ENCODE assay signal across 1 cellular context in the genomic region with DNA sequence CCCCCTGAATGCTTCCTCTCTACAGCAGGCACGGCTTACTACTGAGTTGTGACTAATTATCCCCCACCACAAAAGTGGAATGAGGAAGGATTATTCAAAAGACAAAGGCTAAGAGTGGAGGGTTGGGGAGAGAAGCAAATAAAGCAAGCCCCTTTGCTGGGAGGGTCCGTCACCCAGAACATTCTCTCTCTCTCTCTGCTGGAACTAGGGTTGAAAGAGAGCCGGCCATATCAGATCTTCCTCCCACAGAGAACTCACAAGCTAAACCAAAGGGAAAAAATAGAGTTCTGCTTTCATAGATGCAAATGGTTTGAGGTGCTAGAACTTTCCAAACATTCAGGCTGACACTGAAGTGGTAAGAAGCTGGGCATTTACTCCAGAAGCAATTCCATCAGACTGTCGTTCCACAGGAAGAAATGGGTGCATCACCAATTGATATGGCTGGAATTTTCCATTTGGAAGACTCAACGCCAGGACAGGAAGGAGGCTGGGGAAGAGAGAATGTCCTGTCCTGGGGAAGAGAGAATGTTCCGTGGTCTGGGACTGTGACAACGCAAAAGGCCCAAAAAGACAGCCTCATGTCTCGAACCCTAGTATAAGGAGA.
TF ChIP-seq lines count a peak whose summit lies in the region.

No MANE protein-coding gene starts in this region.

TF ChIP-seq in HepG2, 621 proteins besides CTCF, POLR2A, EP300 and RAD21 (continued from another document and continues in another):
- TF ChIP-seq, protein P1, sequence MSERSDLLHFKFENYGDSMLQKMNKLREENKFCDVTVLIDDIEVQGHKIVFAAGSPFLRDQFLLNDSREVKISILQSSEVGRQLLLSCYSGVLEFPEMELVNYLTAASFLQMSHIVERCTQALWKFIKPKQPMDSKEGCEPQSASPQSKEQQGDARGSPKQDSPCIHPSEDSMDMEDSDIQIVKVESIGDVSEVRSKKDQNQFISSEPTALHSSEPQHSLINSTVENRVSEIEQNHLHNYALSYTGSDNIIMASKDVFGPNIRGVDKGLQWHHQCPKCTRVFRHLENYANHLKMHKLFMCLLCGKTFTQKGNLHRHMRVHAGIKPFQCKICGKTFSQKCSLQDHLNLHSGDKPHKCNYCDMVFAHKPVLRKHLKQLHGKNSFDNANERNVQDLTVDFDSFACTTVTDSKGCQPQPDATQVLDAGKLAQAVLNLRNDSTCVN (CRISPR knock-in tag; IDR thresholded peaks at IDR 0.05; ENCODE audit: borderline replicate concordance) = no peak
- TF ChIP-seq ARNTL (CRISPR knock-in tag; IDR thresholded peaks at IDR 0.05) = no peak
- TF ChIP-seq TEAD3 (CRISPR knock-in tag; optimal IDR thresholded peaks at IDR 0.05; ENCODE audit: borderline replicate concordance) = peak; percentile 16
- TF ChIP-seq RFX5 (IDR thresholded peaks at IDR 0.05; ENCODE audit: low read depth, low read length) = no peak
- TF ChIP-seq ZNF775 (CRISPR knock-in tag; IDR thresholded peaks at IDR 0.05; ENCODE audit: borderline replicate concordance) = no peak
- TF ChIP-seq ZBTB7A (CRISPR knock-in tag; IDR thresholded peaks at IDR 0.05) = no peak
- TF ChIP-seq ZFP62 (CRISPR knock-in tag; IDR thresholded peaks at IDR 0.05) = no peak
- TF ChIP-seq ZFP1 (CRISPR knock-in tag; IDR thresholded peaks at IDR 0.05) = no peak
- TF ChIP-seq, protein P2, sequence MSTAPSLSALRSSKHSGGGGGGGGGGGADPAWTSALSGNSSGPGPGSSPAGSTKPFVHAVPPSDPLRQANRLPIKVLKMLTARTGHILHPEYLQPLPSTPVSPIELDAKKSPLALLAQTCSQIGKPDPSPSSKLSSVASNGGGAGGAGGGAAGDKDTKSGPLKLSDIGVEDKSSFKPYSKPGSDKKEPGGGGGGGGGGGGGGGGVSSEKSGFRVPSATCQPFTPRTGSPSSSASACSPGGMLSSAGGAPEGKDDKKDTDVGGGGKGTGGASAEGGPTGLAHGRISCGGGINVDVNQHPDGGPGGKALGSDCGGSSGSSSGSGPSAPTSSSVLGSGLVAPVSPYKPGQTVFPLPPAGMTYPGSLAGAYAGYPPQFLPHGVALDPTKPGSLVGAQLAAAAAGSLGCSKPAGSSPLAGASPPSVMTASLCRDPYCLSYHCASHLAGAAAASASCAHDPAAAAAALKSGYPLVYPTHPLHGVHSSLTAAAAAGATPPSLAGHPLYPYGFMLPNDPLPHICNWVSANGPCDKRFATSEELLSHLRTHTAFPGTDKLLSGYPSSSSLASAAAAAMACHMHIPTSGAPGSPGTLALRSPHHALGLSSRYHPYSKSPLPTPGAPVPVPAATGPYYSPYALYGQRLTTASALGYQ (CRISPR knock-in tag; IDR thresholded peaks at IDR 0.05) = no peak
- 0 out of 2 replicates have a peak, but pooled peaks have one; percentile 46 for TF ChIP-seq ERF (CRISPR knock-in tag; IDR thresholded peaks at IDR 0.05)
- TF ChIP-seq, protein P3, sequence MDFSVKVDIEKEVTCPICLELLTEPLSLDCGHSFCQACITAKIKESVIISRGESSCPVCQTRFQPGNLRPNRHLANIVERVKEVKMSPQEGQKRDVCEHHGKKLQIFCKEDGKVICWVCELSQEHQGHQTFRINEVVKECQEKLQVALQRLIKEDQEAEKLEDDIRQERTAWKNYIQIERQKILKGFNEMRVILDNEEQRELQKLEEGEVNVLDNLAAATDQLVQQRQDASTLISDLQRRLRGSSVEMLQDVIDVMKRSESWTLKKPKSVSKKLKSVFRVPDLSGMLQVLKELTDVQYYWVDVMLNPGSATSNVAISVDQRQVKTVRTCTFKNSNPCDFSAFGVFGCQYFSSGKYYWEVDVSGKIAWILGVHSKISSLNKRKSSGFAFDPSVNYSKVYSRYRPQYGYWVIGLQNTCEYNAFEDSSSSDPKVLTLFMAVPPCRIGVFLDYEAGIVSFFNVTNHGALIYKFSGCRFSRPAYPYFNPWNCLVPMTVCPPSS (IDR thresholded peaks at IDR 0.05) = no peak
- no peak for TF ChIP-seq PTBP1 (IDR thresholded peaks at IDR 0.05; ENCODE audit: low read depth, low read length, poor library complexity, severe bottlenecking)
- TF ChIP-seq, protein P4, sequence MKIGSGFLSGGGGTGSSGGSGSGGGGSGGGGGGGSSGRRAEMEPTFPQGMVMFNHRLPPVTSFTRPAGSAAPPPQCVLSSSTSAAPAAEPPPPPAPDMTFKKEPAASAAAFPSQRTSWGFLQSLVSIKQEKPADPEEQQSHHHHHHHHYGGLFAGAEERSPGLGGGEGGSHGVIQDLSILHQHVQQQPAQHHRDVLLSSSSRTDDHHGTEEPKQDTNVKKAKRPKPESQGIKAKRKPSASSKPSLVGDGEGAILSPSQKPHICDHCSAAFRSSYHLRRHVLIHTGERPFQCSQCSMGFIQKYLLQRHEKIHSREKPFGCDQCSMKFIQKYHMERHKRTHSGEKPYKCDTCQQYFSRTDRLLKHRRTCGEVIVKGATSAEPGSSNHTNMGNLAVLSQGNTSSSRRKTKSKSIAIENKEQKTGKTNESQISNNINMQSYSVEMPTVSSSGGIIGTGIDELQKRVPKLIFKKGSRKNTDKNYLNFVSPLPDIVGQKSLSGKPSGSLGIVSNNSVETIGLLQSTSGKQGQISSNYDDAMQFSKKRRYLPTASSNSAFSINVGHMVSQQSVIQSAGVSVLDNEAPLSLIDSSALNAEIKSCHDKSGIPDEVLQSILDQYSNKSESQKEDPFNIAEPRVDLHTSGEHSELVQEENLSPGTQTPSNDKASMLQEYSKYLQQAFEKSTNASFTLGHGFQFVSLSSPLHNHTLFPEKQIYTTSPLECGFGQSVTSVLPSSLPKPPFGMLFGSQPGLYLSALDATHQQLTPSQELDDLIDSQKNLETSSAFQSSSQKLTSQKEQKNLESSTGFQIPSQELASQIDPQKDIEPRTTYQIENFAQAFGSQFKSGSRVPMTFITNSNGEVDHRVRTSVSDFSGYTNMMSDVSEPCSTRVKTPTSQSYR (CRISPR knock-in tag; IDR thresholded peaks at IDR 0.05; ENCODE audit: borderline replicate concordance) = no peak
- 0 out of 2 replicates have a peak, but pooled peaks have one; percentile 9 for TF ChIP-seq TAF1 (CRISPR knock-in tag; IDR thresholded peaks at IDR 0.05)
- TF ChIP-seq ZNF792 (CRISPR knock-in tag; IDR thresholded peaks at IDR 0.05) = no peak
- TF ChIP-seq, protein P5, sequence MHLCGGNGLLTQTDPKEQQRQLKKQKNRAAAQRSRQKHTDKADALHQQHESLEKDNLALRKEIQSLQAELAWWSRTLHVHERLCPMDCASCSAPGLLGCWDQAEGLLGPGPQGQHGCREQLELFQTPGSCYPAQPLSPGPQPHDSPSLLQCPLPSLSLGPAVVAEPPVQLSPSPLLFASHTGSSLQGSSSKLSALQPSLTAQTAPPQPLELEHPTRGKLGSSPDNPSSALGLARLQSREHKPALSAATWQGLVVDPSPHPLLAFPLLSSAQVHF (CRISPR knock-in tag; IDR thresholded peaks at IDR 0.05) = no peak
- no peak for TF ChIP-seq NAIF1 (CRISPR knock-in tag; IDR thresholded peaks at IDR 0.05; ENCODE audit: borderline replicate concordance)
- TF ChIP-seq, protein P6, sequence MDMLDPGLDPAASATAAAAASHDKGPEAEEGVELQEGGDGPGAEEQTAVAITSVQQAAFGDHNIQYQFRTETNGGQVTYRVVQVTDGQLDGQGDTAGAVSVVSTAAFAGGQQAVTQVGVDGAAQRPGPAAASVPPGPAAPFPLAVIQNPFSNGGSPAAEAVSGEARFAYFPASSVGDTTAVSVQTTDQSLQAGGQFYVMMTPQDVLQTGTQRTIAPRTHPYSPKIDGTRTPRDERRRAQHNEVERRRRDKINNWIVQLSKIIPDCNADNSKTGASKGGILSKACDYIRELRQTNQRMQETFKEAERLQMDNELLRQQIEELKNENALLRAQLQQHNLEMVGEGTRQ (IDR thresholded peaks at IDR 0.05; ENCODE audit: low read depth, low read length) = no peak
- TF ChIP-seq, protein P6 (CRISPR knock-in tag; IDR thresholded peaks at IDR 0.05; ENCODE audit: borderline replicate concordance) = no peak
- no peak for TF ChIP-seq ZMAT3 (CRISPR knock-in tag; conservative IDR thresholded peaks at IDR 0.05)
- TF ChIP-seq, protein P7, sequence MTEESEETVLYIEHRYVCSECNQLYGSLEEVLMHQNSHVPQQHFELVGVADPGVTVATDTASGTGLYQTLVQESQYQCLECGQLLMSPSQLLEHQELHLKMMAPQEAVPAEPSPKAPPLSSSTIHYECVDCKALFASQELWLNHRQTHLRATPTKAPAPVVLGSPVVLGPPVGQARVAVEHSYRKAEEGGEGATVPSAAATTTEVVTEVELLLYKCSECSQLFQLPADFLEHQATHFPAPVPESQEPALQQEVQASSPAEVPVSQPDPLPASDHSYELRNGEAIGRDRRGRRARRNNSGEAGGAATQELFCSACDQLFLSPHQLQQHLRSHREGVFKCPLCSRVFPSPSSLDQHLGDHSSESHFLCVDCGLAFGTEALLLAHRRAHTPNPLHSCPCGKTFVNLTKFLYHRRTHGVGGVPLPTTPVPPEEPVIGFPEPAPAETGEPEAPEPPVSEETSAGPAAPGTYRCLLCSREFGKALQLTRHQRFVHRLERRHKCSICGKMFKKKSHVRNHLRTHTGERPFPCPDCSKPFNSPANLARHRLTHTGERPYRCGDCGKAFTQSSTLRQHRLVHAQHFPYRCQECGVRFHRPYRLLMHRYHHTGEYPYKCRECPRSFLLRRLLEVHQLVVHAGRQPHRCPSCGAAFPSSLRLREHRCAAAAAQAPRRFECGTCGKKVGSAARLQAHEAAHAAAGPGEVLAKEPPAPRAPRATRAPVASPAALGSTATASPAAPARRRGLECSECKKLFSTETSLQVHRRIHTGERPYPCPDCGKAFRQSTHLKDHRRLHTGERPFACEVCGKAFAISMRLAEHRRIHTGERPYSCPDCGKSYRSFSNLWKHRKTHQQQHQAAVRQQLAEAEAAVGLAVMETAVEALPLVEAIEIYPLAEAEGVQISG (CRISPR knock-in tag; IDR thresholded peaks at IDR 0.05) = no peak
- no peak for TF ChIP-seq ARNT (IDR thresholded peaks at IDR 0.05)
- no peak for TF ChIP-seq ZNF883 (CRISPR knock-in tag; IDR thresholded peaks at IDR 0.05; ENCODE audit: not compliant biosample characterization)
- TF ChIP-seq TARDBP (CRISPR knock-in tag; IDR thresholded peaks at IDR 0.05) = no peak
- TF ChIP-seq BCL6 (CRISPR knock-in tag; IDR thresholded peaks at IDR 0.05) = no peak
- no peak for TF ChIP-seq RXRB (CRISPR knock-in tag; IDR thresholded peaks at IDR 0.05; ENCODE audit: borderline replicate concordance)
- no peak for TF ChIP-seq HNRNPK (IDR thresholded peaks at IDR 0.05; ENCODE audit: low read depth, low read length, poor library complexity, severe bottlenecking)
- TF ChIP-seq, protein P8, sequence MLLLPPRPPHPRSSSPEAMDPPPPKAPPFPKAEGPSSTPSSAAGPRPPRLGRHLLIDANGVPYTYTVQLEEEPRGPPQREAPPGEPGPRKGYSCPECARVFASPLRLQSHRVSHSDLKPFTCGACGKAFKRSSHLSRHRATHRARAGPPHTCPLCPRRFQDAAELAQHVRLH (CRISPR knock-in tag; IDR thresholded peaks at IDR 0.05; ENCODE audit: borderline replicate concordance, low read depth) = no peak
- no peak for TF ChIP-seq BORCS8-MEF2B (CRISPR knock-in tag; IDR thresholded peaks at IDR 0.05)
- TF ChIP-seq SIX4 (CRISPR knock-in tag; IDR thresholded peaks at IDR 0.05) = no peak
- no peak for TF ChIP-seq KLF6 (CRISPR knock-in tag; IDR thresholded peaks at IDR 0.05)
- TF ChIP-seq, protein P9, sequence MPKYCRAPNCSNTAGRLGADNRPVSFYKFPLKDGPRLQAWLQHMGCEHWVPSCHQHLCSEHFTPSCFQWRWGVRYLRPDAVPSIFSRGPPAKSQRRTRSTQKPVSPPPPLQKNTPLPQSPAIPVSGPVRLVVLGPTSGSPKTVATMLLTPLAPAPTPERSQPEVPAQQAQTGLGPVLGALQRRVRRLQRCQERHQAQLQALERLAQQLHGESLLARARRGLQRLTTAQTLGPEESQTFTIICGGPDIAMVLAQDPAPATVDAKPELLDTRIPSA (CRISPR knock-in tag; IDR thresholded peaks at IDR 0.05; ENCODE audit: borderline replicate concordance) = no peak
- 0 out of 2 replicates have a peak, but pooled peaks have one; percentile 8 for TF ChIP-seq SP5 (CRISPR knock-in tag; IDR thresholded peaks at IDR 0.05; ENCODE audit: borderline replicate concordance, low read depth)
- TF ChIP-seq XRCC5 (optimal IDR thresholded peaks at IDR 0.05; ENCODE audit: low read length) = no peak
- 0 out of 2 replicates have a peak, but pooled peaks have one; percentile 30 for TF ChIP-seq MIER2 (CRISPR knock-in tag; IDR thresholded peaks at IDR 0.05)
- TF ChIP-seq, protein P10, sequence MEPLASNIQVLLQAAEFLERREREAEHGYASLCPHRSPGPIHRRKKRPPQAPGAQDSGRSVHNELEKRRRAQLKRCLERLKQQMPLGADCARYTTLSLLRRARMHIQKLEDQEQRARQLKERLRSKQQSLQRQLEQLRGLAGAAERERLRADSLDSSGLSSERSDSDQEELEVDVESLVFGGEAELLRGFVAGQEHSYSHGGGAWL (CRISPR knock-in tag; IDR thresholded peaks at IDR 0.05) = no peak
- TF ChIP-seq ZNF501 (CRISPR knock-in tag; IDR thresholded peaks at IDR 0.05) = no peak
- TF ChIP-seq HCFC1 (IDR thresholded peaks at IDR 0.05; ENCODE audit: low read depth, low read length) = no peak
- TF ChIP-seq ZFP37 (CRISPR knock-in tag; IDR thresholded peaks at IDR 0.05; ENCODE audit: borderline replicate concordance) = no peak
- no peak for TF ChIP-seq TCF7 (IDR thresholded peaks at IDR 0.05; ENCODE audit: low read depth)
- no peak for TF ChIP-seq ZSCAN25 (CRISPR knock-in tag; IDR thresholded peaks at IDR 0.05)
- TF ChIP-seq DNMT1 (CRISPR knock-in tag; IDR thresholded peaks at IDR 0.05) = no peak
- peak; percentile 29; the same call in 1 of the 2 replicates for TF ChIP-seq CREM (IDR thresholded peaks at IDR 0.05)
- no peak for TF ChIP-seq CREM (CRISPR knock-in tag; IDR thresholded peaks at IDR 0.05)
- no peak for TF ChIP-seq HMG20B (CRISPR knock-in tag; conservative IDR thresholded peaks at IDR 0.05)
- no peak for TF ChIP-seq ATF1 (CRISPR knock-in tag; IDR thresholded peaks at IDR 0.05)
- TF ChIP-seq ZNF331 (CRISPR knock-in tag; IDR thresholded peaks at IDR 0.05) = no peak
- 0 out of 2 replicates have a peak, but pooled peaks have one; percentile 25 for TF ChIP-seq GATAD2A (CRISPR knock-in tag; IDR thresholded peaks at IDR 0.05)
- TF ChIP-seq RBM22 (optimal IDR thresholded peaks at IDR 0.05; ENCODE audit: low read length) = no peak
- TF ChIP-seq, protein P11, sequence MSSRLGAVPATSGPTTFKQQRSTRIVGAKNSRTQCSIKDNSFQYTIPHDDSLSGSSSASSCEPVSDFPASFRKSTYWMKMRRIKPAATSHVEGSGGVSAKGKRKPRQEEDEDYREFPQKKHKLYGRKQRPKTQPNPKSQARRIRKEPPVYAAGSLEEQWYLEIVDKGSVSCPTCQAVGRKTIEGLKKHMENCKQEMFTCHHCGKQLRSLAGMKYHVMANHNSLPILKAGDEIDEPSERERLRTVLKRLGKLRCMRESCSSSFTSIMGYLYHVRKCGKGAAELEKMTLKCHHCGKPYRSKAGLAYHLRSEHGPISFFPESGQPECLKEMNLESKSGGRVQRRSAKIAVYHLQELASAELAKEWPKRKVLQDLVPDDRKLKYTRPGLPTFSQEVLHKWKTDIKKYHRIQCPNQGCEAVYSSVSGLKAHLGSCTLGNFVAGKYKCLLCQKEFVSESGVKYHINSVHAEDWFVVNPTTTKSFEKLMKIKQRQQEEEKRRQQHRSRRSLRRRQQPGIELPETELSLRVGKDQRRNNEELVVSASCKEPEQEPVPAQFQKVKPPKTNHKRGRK (CRISPR knock-in tag; IDR thresholded peaks at IDR 0.05) = no peak
